In genomic region chr10:47457528-47457820, GRCh38 we compare ENCODE assay signal across 28 cellular contexts. TPM values are rescaled to one million over a fixed set of nuclear protein-coding genes. Genes with fewer than 3 reads are reported as not detected.
"Had no signal": no experiment of that assay in that cellular context is flagged by ENCODE, and none has a peak within 500 bp of the region (broad histone marks: within the 10 kb centered on the region; RNA-seq: fewer than 3 reads in every experiment).

No MANE protein-coding gene starts in this region.

- H3K4me3 ChIP-seq: coronary artery, heart right ventricle, thoracic aorta, transverse colon, uterus had no signal

- H3K9me3 Mint-ChIP-seq: endodermal cell; naive thymus-derived CD4-positive, alpha-beta T cell; neural crest cell; stimulated activated naive B cell treated with anti-CD40 and anti-IgM and Interleukin-4, amounts not matched to agents 10 μg/mL and 1 μg/mL and 100 μg/mL, for 72 hours; stimulated activated naive CD8-positive, alpha-beta T cell treated with anti-CD3 and anti-CD28 coated beads, Interleukin-15, amount 100 ng/mL, for 72 hours had no signal

- H3K4me3 Mint-ChIP-seq: endodermal cell; naive thymus-derived CD4-positive, alpha-beta T cell; neural crest cell; stimulated activated naive B cell treated with anti-CD40 and anti-IgM and Interleukin-4, amounts not matched to agents 10 μg/mL and 1 μg/mL and 100 μg/mL, for 72 hours; stimulated activated naive CD8-positive, alpha-beta T cell treated with anti-CD3 and anti-CD28 coated beads, Interleukin-15, amount 100 ng/mL, for 72 hours had no signal

- H3K36me3 ChIP-seq: heart right ventricle, thoracic aorta, transverse colon, uterus had no signal

- H3K27ac ChIP-seq: coronary artery, heart right ventricle, thoracic aorta, transverse colon, uterus had no signal

- H3K36me3 Mint-ChIP-seq: naive thymus-derived CD4-positive, alpha-beta T cell; stimulated activated naive B cell treated with anti-CD40 and anti-IgM and Interleukin-4, amounts not matched to agents 10 μg/mL and 1 μg/mL and 100 μg/mL, for 72 hours had no signal

- H3K4me1 ChIP-seq: heart right ventricle, transverse colon, uterus had no signal

- H3K27ac Mint-ChIP-seq: endodermal cell; naive thymus-derived CD4-positive, alpha-beta T cell; stimulated activated naive B cell treated with anti-CD40 and anti-IgM and Interleukin-4, amounts not matched to agents 10 μg/mL and 1 μg/mL and 100 μg/mL, for 72 hours; stimulated activated naive CD8-positive, alpha-beta T cell treated with anti-CD3 and anti-CD28 coated beads, Interleukin-15, amount 100 ng/mL, for 72 hours had no signal

- H3K9me3 ChIP-seq: heart right ventricle, thoracic aorta, transverse colon, uterus had no signal

- ATAC-seq: heart right ventricle; naive thymus-derived CD4-positive, alpha-beta T cell; stimulated activated naive B cell treated with anti-CD40 and anti-IgM and Interleukin-4, amounts not matched to agents 10 μg/mL and 1 μg/mL and 100 μg/mL, for 72 hours; stimulated activated naive CD8-positive, alpha-beta T cell treated with anti-CD3 and anti-CD28 coated beads, Interleukin-15, amount 100 ng/mL, for 72 hours had no signal

- DNase-seq: effector CD4-positive, alpha-beta T cell; endodermal cell; erythroblast; heart right ventricle; hypothalamus; kidney glomerular epithelial cell; mammary epithelial cell; stimulated activated CD4-positive, alpha-beta T cell treated with anti-CD3 and anti-CD28 coated beads, Interleukin-2, amount 100 ng/mL, for 24 hours; stimulated activated CD4-positive, alpha-beta T cell treated with anti-CD3 and anti-CD28 coated beads, Interleukin-4, amount 100 ng/mL, for 4 hours; stimulated activated naive B cell treated with anti-CD40 and anti-IgM and Interleukin-4, amounts not matched to agents 10 μg/mL and 1 μg/mL and 100 μg/mL, for 72 hours; stimulated activated naive CD8-positive, alpha-beta T cell treated with anti-CD3 and anti-CD28 coated beads, Interleukin-15, amount 100 ng/mL, for 72 hours; transverse colon; uterus had no signal

- H3K27me3 ChIP-seq: transverse colon, uterus had no signal

RNA-seq across cellular contexts. Expression of gene ANXA8, which starts 26.4 kb away (rescaled TPM):
- total RNA-seq: dermis microvascular lymphatic vessel endothelial cell, endothelial cell of umbilical vein, frontal cortex, mesenteric fat pad, neural crest cell, osteocyte, pulmonary artery endothelial cell, skeletal muscle tissue, thoracic aorta had no signal

RNA-seq across cellular contexts. Expression of gene FAM25G, which starts 34.0 kb away (rescaled TPM):
- total RNA-seq: dermis microvascular lymphatic vessel endothelial cell; endodermal cell; endothelial cell of umbilical vein; frontal cortex; heart right ventricle; liver; mesenteric fat pad; mononuclear cell; naive thymus-derived CD4-positive, alpha-beta T cell; neural crest cell; osteocyte; pulmonary artery endothelial cell; sciatic nerve; skeletal muscle tissue; subcutaneous adipose tissue; thoracic aorta; transverse colon; uterus had no signal
